ENCODE assay signal across 11 cellular contexts in the genomic region with DNA sequence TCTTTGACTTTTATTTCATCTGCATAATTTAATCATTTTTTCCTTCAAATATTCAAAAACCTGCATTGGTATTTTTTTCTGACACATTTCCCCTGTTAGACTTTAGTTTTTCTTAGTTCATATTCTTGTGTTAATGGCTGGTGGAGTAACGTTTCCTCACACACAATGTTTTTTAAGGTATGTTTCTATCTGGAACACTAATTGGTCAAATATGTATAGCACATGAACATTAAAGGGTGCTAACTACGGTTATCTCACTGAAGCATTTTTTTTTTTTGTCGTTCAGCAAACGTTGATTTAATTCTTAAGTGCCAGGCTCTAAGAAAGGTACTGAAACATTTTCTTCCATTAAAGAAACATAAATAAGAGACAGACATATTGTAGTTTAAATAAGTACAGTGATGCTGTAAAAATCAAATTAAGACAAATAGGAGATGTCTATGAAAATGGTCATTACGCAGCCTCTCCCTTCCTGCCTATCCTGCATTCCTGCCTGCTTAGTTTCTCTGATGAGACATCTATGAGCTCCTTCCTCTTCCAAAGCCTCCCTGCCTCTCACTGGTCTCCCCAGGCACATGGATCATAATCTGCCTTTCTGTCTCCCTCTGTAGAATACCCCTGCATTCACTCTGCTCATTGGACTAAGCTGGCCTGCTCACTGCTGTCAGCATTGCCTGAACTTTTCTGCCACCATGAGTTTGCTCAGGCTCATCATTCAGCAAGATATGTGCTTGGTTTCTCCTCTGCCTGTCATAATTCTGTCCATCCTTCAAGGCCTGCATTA.
DNase-seq lines count a peak whose midpoint lies in the region; ATAC-seq, FAIRE-seq and TF ChIP-seq lines count a peak whose summit lies in the region.
"Had no signal": no experiment of that assay in that cellular context is flagged by ENCODE, and none has a peak within 500 bp of the region (broad histone marks: within the 10 kb centered on the region; RNA-seq: fewer than 3 reads in every experiment).

No MANE protein-coding gene starts in this region.

- intact Hi-C loops in adrenal gland (cut with DNase I) = no loop called here

- H3K4me1 ChIP-seq in adrenal gland (replicated peaks in 1 of 2) = no peaks in the 10 kb centered on the region
- H3K4me1 ChIP-seq: lower lobe of right lung had no signal

- H3K36me3 ChIP-seq in adrenal gland (replicated peaks in 1 of 2) = no peaks in the 10 kb centered on the region
- H3K36me3 ChIP-seq: lower lobe of right lung had no signal

- TF ChIP-seq CTCF in fibroblast of mammary gland (conservative IDR thresholded peaks at IDR 0.05; ENCODE audit: control insufficient read depth, insufficient read depth, low read depth, low read length) (no peak), adrenal gland (IDR thresholded peaks at IDR 0.05) (no peak)

- ATAC-seq in GM18505 (IDR thresholded peaks at IDR 0.05; ENCODE audit: unreplicated experiment) = no peak
- ATAC-seq: GM12878, lower lobe of right lung had no signal

- no peak for FAIRE-seq in RCC 7860 (lab: Jason Lieb, UNC)
- FAIRE-seq: GM12878 had no signal

- DNase-seq in DMS53 (lab: John Stamatoyannopoulos, UW) (peak; percentile 12), DMS53 treated with DMSO at 0.1 percent for 48 hours (lab: John Stamatoyannopoulos, UW; ENCODE audit: unreplicated experiment) (no peak), RCC 7860 (ENCODE audit: low spot score) (peak; percentile 27), fibroblast of mammary gland (ENCODE audit: low read depth) (peak; percentile 84), retina (peak; percentile 26), adrenal gland (no peak), KG1 (lab: John Stamatoyannopoulos, UW) (no peak)
- DNase-seq: lower lobe of right lung had no signal

- TF ChIP-seq POLR2A in GM18505 (IDR thresholded peaks at IDR 0.05; ENCODE audit: borderline replicate concordance, extremely low read depth, insufficient read depth, insufficient read length) (no peak), adrenal gland (IDR thresholded peaks at IDR 0.05) (no peak)

- H3K27me3 ChIP-seq in adrenal gland = no peaks in the 10 kb centered on the region

- no peak overlapping the region for H3K4me3 ChIP-seq in fibroblast of mammary gland (ENCODE audit: control insufficient read depth, low read depth, low read length)
- no peak overlapping the region for H3K4me3 ChIP-seq in adrenal gland
- H3K4me3 ChIP-seq: GM12878, lower lobe of right lung had no signal

- no peaks in the 10 kb centered on the region for H3K9me3 ChIP-seq in adrenal gland (replicated peaks in 1 of 3)
- H3K9me3 ChIP-seq: lower lobe of right lung had no signal

- 69 to 79% (median 72%) methylated on average over 5 of the region's 5 CpGs for WGBS in adrenal gland, 4 donors

- H3K27ac ChIP-seq in adrenal gland = no peak overlapping the region
- H3K27ac ChIP-seq: 22Rv1, lower lobe of right lung had no signal

Comparison
In these comparisons a context has a peak if more than half of its experiments do, and no peak if none do; other contexts are left out.
1. DNase-seq: peak in DMS53 (single experiment), RCC 7860 (single experiment), fibroblast of mammary gland (single experiment) and retina (single experiment); none in DMS53 treated with DMSO at 0.1 percent for 48 hours (single experiment), adrenal gland (0 of 7) and KG1 (single experiment).